ENCODE assay signal across 19 cellular contexts in genomic region chr2:33532966-33533365, GRCh38.
"Had no signal": no experiment of that assay in that cellular context is flagged by ENCODE, and none has a peak within 500 bp of the region (broad histone marks: within the 10 kb centered on the region; RNA-seq: fewer than 3 reads in every experiment).

No MANE protein-coding gene starts in this region.

- H3K9me3 ChIP-seq: ascending aorta, breast epithelium, prostate gland, testis had no signal

- H3K4me2 ChIP-seq: hepatocyte had no signal

- DNase-seq: activated CD4-positive, alpha-beta T cell treated with anti-CD3 and anti-CD28 coated beads, Interleukin-2, amount 50 U/mL, for 4 hours; activated naive CD4-positive, alpha-beta T cell; activated T-cell treated with anti-CD3 and anti-CD28 coated beads for 4 hours; erythroblast; islet precursor cell; nucleus accumbens; spleen; stomach; testis; upper lobe of left lung had no signal

- H3K27ac ChIP-seq: ascending aorta, breast epithelium, gastroesophageal sphincter, hepatocyte, prostate gland, stomach, testis had no signal

- H3K27me3 ChIP-seq: ascending aorta, breast epithelium, gastroesophageal sphincter, hepatocyte, spleen, stomach, testis, upper lobe of left lung had no signal

- ATAC-seq: activated CD4-positive, CD25-positive, alpha-beta regulatory T cell treated with anti-CD3 and anti-CD28 coated beads, Interleukin-2, amount 50 U/mL, for 24 hours; gastroesophageal sphincter; left lobe of liver; natural killer cell treated with Interleukin-12 subunit alpha and Interleukin-12 subunit beta and Interleukin-15 and Interleukin-18, amount 100 ng/mL, for 72 hours; sciatic nerve had no signal

- H3K4me1 ChIP-seq: ascending aorta, breast epithelium, prostate gland, testis had no signal

- H2AFZ ChIP-seq: hepatocyte had no signal

- H3K79me2 ChIP-seq: hepatocyte had no signal

- H3K4me3 ChIP-seq: ascending aorta, breast epithelium, gastroesophageal sphincter, hepatocyte, prostate gland, spleen, stomach, testis, upper lobe of left lung had no signal

- H3K36me3 ChIP-seq: ascending aorta, breast epithelium, gastroesophageal sphincter, prostate gland, stomach had no signal
